In the genomic region with DNA sequence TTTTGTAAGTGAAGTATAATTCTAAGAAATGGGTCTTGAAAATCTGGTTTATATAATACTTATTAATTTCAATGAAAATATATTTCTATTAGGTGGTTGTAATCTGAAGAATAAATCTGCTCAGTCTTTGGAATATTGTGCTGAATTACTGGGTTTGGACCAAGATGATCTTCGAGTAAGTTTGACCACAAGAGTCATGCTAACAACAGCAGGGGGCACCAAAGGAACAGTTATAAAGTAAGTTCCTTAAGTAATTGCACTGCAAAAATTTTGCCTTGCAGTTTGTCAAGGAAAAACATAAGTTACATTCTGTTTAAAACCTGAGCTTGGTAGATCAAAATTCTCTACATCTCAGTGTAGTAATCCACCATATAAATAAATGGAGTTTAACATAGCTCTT, we compare ENCODE assay signal across 8 cellular contexts.
DNase-seq lines count a peak whose midpoint lies in the region; ATAC-seq, FAIRE-seq and TF ChIP-seq lines count a peak whose summit lies in the region.

No MANE protein-coding gene starts in this region.

- WGBS in pancreas, 2 donors, result 3 to 13% methylated on average over 1 of the region's 1 CpG

- H3K27ac Mint-ChIP-seq in CD8-positive, alpha-beta memory T cell, result no peak overlapping the region

- H3K9me3 ChIP-seq in PC-9 (ENCODE audit: insufficient read depth, low read depth), result no peaks in the 10 kb centered on the region
- no peaks in the 10 kb centered on the region for H3K9me3 ChIP-seq in endothelial cell of umbilical vein (replicated peaks; ENCODE audit: control insufficient read depth, insufficient read depth, low read length)
- H3K9me3 ChIP-seq in pancreas, result no peaks in the 10 kb centered on the region
- no peaks in the 10 kb centered on the region for H3K9me3 ChIP-seq in uterus
- H3K9me3 ChIP-seq in CD8-positive, alpha-beta memory T cell (ENCODE audit: low read length), result no peaks in the 10 kb centered on the region

- FAIRE-seq in H54 (lab: Jason Lieb, UNC) (peak; percentile 84), endothelial cell of umbilical vein (lab: Jason Lieb, UNC) (no peak), pancreas (lab: Jason Lieb, UNC) (peak; percentile 66)

- POLR2A ChIA-PET in PC-9 (lab: Charles Lee; ENCODE audit: unreplicated experiment), result interaction anchor here (0.6 kb wide), 1 partner anchor 254 kb away, joined by 3 read pairs; no protein-coding TSS in a partner anchor
- POLR2A ChIA-PET in endothelial cell of umbilical vein (lab: Charles Lee), result no interaction called here
- POLR2A ChIA-PET in CD8-positive, alpha-beta memory T cell (lab: Charles Lee), result no interaction called here

- ATAC-seq in pancreas, result peak in 3 of 4 donors; percentile 70 to 76 (median 74)

- no peaks in the 10 kb centered on the region for H3K4me1 Mint-ChIP-seq in CD8-positive, alpha-beta memory T cell

- peaks cover 29% of the 10 kb centered on the region for H3K4me1 ChIP-seq in PC-9 (replicated peaks; ENCODE audit: insufficient read depth)
- peaks cover 29% of the 10 kb centered on the region for H3K4me1 ChIP-seq in endothelial cell of umbilical vein (ENCODE audit: control insufficient read depth, extremely low read depth, insufficient read depth, low read length)
- peaks cover 20 to 55% (median 41%) of the 10 kb centered on the region in 3 donors for H3K4me1 ChIP-seq in pancreas
- no peaks in the 10 kb centered on the region for H3K4me1 ChIP-seq in uterus
- no peaks in the 10 kb centered on the region for H3K4me1 ChIP-seq in CD8-positive, alpha-beta memory T cell (ENCODE audit: insufficient read depth, low read length)

- H3K36me3 ChIP-seq in PC-9 (ENCODE audit: low read depth) (no peaks in the 10 kb centered on the region), endothelial cell of umbilical vein (ENCODE audit: control insufficient read depth in 2 of 2, extremely low read depth in 1 of 2, insufficient read depth in 2 of 2, low read length in 2 of 2) (peaks cover 5% of the 10 kb centered on the region in 2 experiments), pancreas (no peaks in the 10 kb centered on the region), uterus (no peaks in the 10 kb centered on the region)
- no peaks in the 10 kb centered on the region for H3K36me3 ChIP-seq in CD8-positive, alpha-beta memory T cell (ENCODE audit: insufficient read depth, low read length)

- H3K9ac ChIP-seq in endothelial cell of umbilical vein (replicated peaks; ENCODE audit: extremely low read depth, insufficient read depth, low read length), result no peak overlapping the region

- H4K20me1 ChIP-seq in PC-9 (ENCODE audit: insufficient read depth) (no peaks in the 10 kb centered on the region; the same call in 1 of the 2 replicates), endothelial cell of umbilical vein (replicated peaks; ENCODE audit: control insufficient read depth, extremely low read depth, insufficient read depth, low read length) (no peaks in the 10 kb centered on the region)

- H2AFZ ChIP-seq in PC-9 (no peak overlapping the region), endothelial cell of umbilical vein (ENCODE audit: low read depth, low read length) (no peak overlapping the region)

- dilution Hi-C loops in endothelial cell of umbilical vein (cut with MboI; ENCODE audit: extremely low pct_ligation_motif_present, low sequenced_read_pairs), result no loop called here

- peak; percentile 8 for DNase-seq in NCI-H2029 (lab: John Stamatoyannopoulos, UW)
- DNase-seq in NCI-H2029 treated with DMSO at 0.1 percent for 48 hours (lab: John Stamatoyannopoulos, UW), result no peak
- no peak for DNase-seq in H54 (ENCODE audit: insufficient read length, low spot score)
- DNase-seq in PC-9, result peak in 1 of 2 experiments; percentile 48
- DNase-seq in endothelial cell of umbilical vein (ENCODE audit: low read depth, low spot score), result peak; percentile 67
- peak in 3 of 6 donors; percentile 27 to 66 (median 45) for DNase-seq in pancreas
- no peak for DNase-seq in uterus
- no peak for DNase-seq in CD8-positive, alpha-beta memory T cell

- H3K4me2 ChIP-seq in PC-9, result no peak overlapping the region
- no peak overlapping the region for H3K4me2 ChIP-seq in endothelial cell of umbilical vein (ENCODE audit: insufficient read depth, low read length)

- H3K27ac ChIP-seq in PC-9 (no peak overlapping the region), endothelial cell of umbilical vein (ENCODE audit: insufficient read depth, low read depth, low read length) (no peak overlapping the region), pancreas (no peak overlapping the region), uterus (no peak overlapping the region)
- H3K27ac ChIP-seq in CD8-positive, alpha-beta memory T cell (ENCODE audit: low read depth, low read length), result no peak overlapping the region

- H3K27me3 ChIP-seq in PC-9 (ENCODE audit: insufficient read depth, low read depth) (no peaks in the 10 kb centered on the region), endothelial cell of umbilical vein (ENCODE audit: control insufficient read depth in 2 of 2, insufficient read depth in 2 of 2, low read length in 2 of 2) (no peaks in the 10 kb centered on the region), pancreas (no peaks in the 10 kb centered on the region), uterus (no peaks in the 10 kb centered on the region)
- H3K27me3 ChIP-seq in CD8-positive, alpha-beta memory T cell (ENCODE audit: insufficient read depth, low read length, poor library complexity, severe bottlenecking), result no peaks in the 10 kb centered on the region

- peaks cover 35% of the 10 kb centered on the region for H3F3A ChIP-seq in PC-9 (ENCODE audit: insufficient read depth, low read depth)

- H3K9me2 ChIP-seq in PC-9 (ENCODE audit: insufficient read depth), result no peaks in the 10 kb centered on the region

- no TSS peak for BruUV-seq in PC-9 (replicated peaks; lab: Mats Ljungman, UMichigan)
- no TSS peak for BruUV-seq in endothelial cell of umbilical vein (replicated peaks; lab: Mats Ljungman, UMichigan)

- intact Hi-C loops in PC-9 (cut with micrococcal nuclease; ENCODE audit: unreplicated experiment) (no loop called here), endothelial cell of umbilical vein (cut with micrococcal nuclease) (no loop called here), pancreas (cut with DNase I) (no loop called here), uterus (cut with DNase I; ENCODE audit: low total_unique reads) (no loop called here)

- H3K9me1 ChIP-seq in endothelial cell of umbilical vein (replicated peaks; ENCODE audit: control insufficient read depth, extremely low read depth, insufficient read depth, low read length), result no peaks in the 10 kb centered on the region

- H3K4me3 Mint-ChIP-seq in CD8-positive, alpha-beta memory T cell, result no peak overlapping the region

- H3K4me3 ChIP-seq in PC-9, result no peak overlapping the region
- no peak overlapping the region for H3K4me3 ChIP-seq in endothelial cell of umbilical vein (replicated peaks in 1 of 3; ENCODE audit: insufficient read depth in 1 of 3, low read depth in 1 of 3, low read length in 3 of 3)
- no peak overlapping the region for H3K4me3 ChIP-seq in pancreas
- H3K4me3 ChIP-seq in uterus, result no peak overlapping the region
- H3K4me3 ChIP-seq in CD8-positive, alpha-beta memory T cell (ENCODE audit: low read length), result no peak overlapping the region

- TF ChIP-seq POLR2A in H54 (IDR thresholded peaks at IDR 0.05; ENCODE audit: low read depth, low read length) (no peak), endothelial cell of umbilical vein (IDR thresholded peaks at IDR 0.05; ENCODE audit: low read depth, low read length) (no peak), uterus (IDR thresholded peaks at IDR 0.05) (no peak)

- H3K9me3 Mint-ChIP-seq in CD8-positive, alpha-beta memory T cell, result no peaks in the 10 kb centered on the region

- H3K79me2 ChIP-seq in PC-9 (ENCODE audit: low read depth) (no peaks in the 10 kb centered on the region), endothelial cell of umbilical vein (ENCODE audit: control insufficient read depth, insufficient read depth, low read length) (no peaks in the 10 kb centered on the region)

- TF ChIP-seq CTCF in PC-9 (conservative IDR thresholded peaks at IDR 0.05) (peak; percentile 62), endothelial cell of umbilical vein (IDR thresholded peaks at IDR 0.05; ENCODE audit: extremely low read depth in 1 of 2, insufficient read depth in 1 of 2, low read depth in 1 of 2, low read length in 2 of 2) (peak; percentile 30 to 48), pancreas (IDR thresholded peaks at IDR 0.05) (peak in 3 of 4 donors; percentile 24 to 39 (median 25)), uterus (IDR thresholded peaks at IDR 0.05) (peak in 1 of 4 experiments; percentile 9)

- CTCF ChIA-PET in PC-9 (lab: Charles Lee) (interaction anchor here (0.6 to 0.7 kb wide), 2 partner anchors 57 to 149 kb away, joined by 3 to 7 read pairs; no protein-coding TSS in a partner anchor), endothelial cell of umbilical vein (lab: Charles Lee) (interaction anchor here (0.5 to 1.6 kb wide), 10 partner anchors 9 to 1441 kb away, joined by 3 to 17 read pairs (median 4); no protein-coding TSS in a partner anchor)
- CTCF ChIA-PET in CD8-positive, alpha-beta memory T cell (lab: Charles Lee), result interaction anchor here (0.8 to 1.3 kb wide), 2 partner anchors 12 to 19 kb away, joined by 3 read pairs; no protein-coding TSS in a partner anchor

- no peaks in the 10 kb centered on the region for H3K27me3 Mint-ChIP-seq in CD8-positive, alpha-beta memory T cell

- peaks cover 3 to 12% (median 3%) of the 10 kb centered on the region in 3 donors for H3K36me3 Mint-ChIP-seq in CD8-positive, alpha-beta memory T cell

TF ChIP-seq in endothelial cell of umbilical vein, 7 proteins besides CTCF, POLR2A, EP300 and RAD21:
- TF ChIP-seq FOS (IDR thresholded peaks at IDR 0.05; ENCODE audit: borderline replicate concordance, insufficient read depth, low read length), result no peak
TF ChIP-seq in endothelial cell of umbilical vein: peak in this region for 0.

Comparison
In these comparisons a context has a peak if more than half of its experiments do, and no peak if none do; other contexts are left out.
1. DNase-seq: peak in NCI-H2029 (single experiment) and endothelial cell of umbilical vein (single experiment); none in NCI-H2029 treated with DMSO at 0.1 percent for 48 hours (single experiment), H54 (single experiment), uterus (0 of 2) and CD8-positive, alpha-beta memory T cell (0 of 5).